ENCODE assay signal across 8 cellular contexts in genomic region chr16:52353249-52353648, GRCh38.
"Had no signal": no experiment of that assay in that cellular context is flagged by ENCODE, and none has a peak within 500 bp of the region (broad histone marks: within the 10 kb centered on the region; RNA-seq: fewer than 3 reads in every experiment).

No MANE protein-coding gene starts in this region.

- H3K4me3 ChIP-seq: GM12878 had no signal

- DNase-seq: GDM1, GF-D8 had no signal

- FAIRE-seq: G401.6, GM12878, GM12891, GM12892, GM18507, GM19239 had no signal

- ATAC-seq: GM12878 had no signal
